17 cellular contexts compared by ENCODE assay signal in genomic region chr11:69746780-69747742, GRCh38. TPM values are rescaled to one million over a fixed set of nuclear protein-coding genes. Genes with fewer than 3 reads are reported as not detected.
"Had no signal": no experiment of that assay in that cellular context is flagged by ENCODE, and none has a peak within 500 bp of the region (broad histone marks: within the 10 kb centered on the region; RNA-seq: fewer than 3 reads in every experiment).

No MANE protein-coding gene starts in this region.

- H3K4me3 Mint-ChIP-seq: activated CD4-positive, alpha-beta memory T cell treated with anti-CD3 and anti-CD28 coated beads for 36 hours; activated T-cell treated with anti-CD3 and anti-CD28 coated beads, Interleukin-2, amount 50 U/mL, for 4 hours; nephron; T-cell; type B pancreatic cell had no signal

- H3K27ac Mint-ChIP-seq: activated CD4-positive, alpha-beta memory T cell treated with anti-CD3 and anti-CD28 coated beads for 36 hours; activated naive CD4-positive, alpha-beta T cell treated with anti-CD3 and anti-CD28 coated beads, Interleukin-2, amount 50 U/mL, for 72 hours; nephron; T-cell; type B pancreatic cell had no signal

- FAIRE-seq: pancreas had no signal

- DNase-seq: activated CD4-positive, alpha-beta memory T cell treated with anti-CD3 and anti-CD28 coated beads for 36 hours; activated CD4-positive, alpha-beta T cell treated with anti-CD3 and anti-CD28 coated beads for 1 hour; activated effector memory CD4-positive, alpha-beta T cell treated with anti-CD3 and anti-CD28 coated beads, Interleukin-2, amount 50 U/mL, for 16 hours; activated T-cell treated with anti-CD3 and anti-CD28 coated beads, Interleukin-2, amount 50 U/mL, for 4 hours; amygdala; gastrocnemius medialis; left cardiac atrium; pancreas; stimulated activated naive CD4-positive, alpha-beta T cell; substantia nigra; T-cell; T1000 had no signal

- H3K4me1 Mint-ChIP-seq: nephron, T-cell had no signal

- H3K36me3 Mint-ChIP-seq: activated CD4-positive, alpha-beta memory T cell treated with anti-CD3 and anti-CD28 coated beads for 36 hours; activated naive CD4-positive, alpha-beta T cell treated with anti-CD3 and anti-CD28 coated beads, Interleukin-2, amount 50 U/mL, for 72 hours; T-cell; type B pancreatic cell had no signal

- H3K9me3 Mint-ChIP-seq: activated CD4-positive, alpha-beta memory T cell treated with anti-CD3 and anti-CD28 coated beads for 36 hours; activated naive CD4-positive, alpha-beta T cell treated with anti-CD3 and anti-CD28 coated beads, Interleukin-2, amount 50 U/mL, for 72 hours; activated T-cell treated with anti-CD3 and anti-CD28 coated beads, Interleukin-2, amount 50 U/mL, for 4 hours; nephron; T-cell; type B pancreatic cell had no signal

RNA-seq across cellular contexts. Expression of gene FGF4, which starts 28.1 kb away (rescaled TPM):
- total RNA-seq: activated CD4-positive, alpha-beta memory T cell treated with anti-CD3 and anti-CD28 coated beads for 36 hours; activated naive CD4-positive, alpha-beta T cell treated with anti-CD3 and anti-CD28 coated beads, Interleukin-2, amount 50 U/mL, for 72 hours; activated T-cell treated with anti-CD3 and anti-CD28 coated beads, Interleukin-2, amount 50 U/mL, for 4 hours; gastrocnemius medialis; left cardiac atrium; lung; pancreas; SK-MEL-5; T-cell had no signal

RNA-seq across cellular contexts. Expression of gene FGF19, which starts 43.2 kb away (rescaled TPM):
- total RNA-seq: activated CD4-positive, alpha-beta memory T cell treated with anti-CD3 and anti-CD28 coated beads for 36 hours; activated T-cell treated with anti-CD3 and anti-CD28 coated beads, Interleukin-2, amount 50 U/mL, for 4 hours; gastrocnemius medialis; left cardiac atrium had no signal
